8 cellular contexts compared by ENCODE assay signal in the genomic region with DNA sequence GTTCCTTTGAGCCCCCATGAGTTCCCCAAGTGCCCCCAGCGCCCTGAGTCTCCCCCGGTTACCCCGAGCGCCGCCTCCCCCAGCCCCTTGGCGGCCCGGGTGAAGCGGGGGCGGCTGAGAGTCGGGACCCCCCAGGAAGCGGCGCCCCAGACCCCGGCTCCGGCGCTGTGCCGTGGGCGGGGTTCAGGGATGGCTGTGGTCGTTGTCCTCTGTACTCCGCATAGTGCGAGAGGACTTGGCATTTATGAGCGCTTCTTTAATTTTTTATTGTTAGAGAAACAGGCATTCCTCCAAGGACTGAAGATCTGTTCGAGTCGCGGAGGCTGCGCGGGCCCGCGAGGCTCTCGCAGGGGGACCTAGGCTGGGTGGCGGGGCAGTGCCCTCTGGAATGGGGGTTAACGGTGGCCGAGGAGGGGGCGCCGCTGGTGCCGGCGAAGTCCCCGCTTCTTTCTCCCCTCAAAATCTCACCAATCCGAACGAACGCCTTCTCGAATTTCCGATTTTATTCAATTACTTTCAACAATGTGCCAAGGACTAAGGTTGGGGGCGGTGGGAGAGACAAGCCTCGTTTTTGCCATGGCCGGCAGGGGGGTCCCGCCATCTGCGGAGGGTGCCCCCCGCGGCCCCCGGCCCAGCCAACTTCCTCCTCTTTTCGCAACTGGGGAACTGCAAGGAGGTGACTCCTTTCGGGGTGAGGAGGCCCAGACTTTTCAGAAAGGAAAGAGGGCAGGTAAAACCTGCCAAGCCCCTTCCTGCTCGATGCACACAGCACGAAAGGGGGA. TPM values are rescaled to one million over a fixed set of nuclear protein-coding genes. Genes with fewer than 3 reads are reported as not detected.
A peak's percentile ranks its signal among the peaks of the same experiment; 100 is the strongest.
DNase-seq lines count a peak whose midpoint lies in the region; ATAC-seq and TF ChIP-seq lines count a peak whose summit lies in the region.

No MANE protein-coding gene starts in this region.

- H3K9ac ChIP-seq in PC-3 (ENCODE audit: low read length): peak overlapping the region; percentile 79

- 1% methylated on average over 32 of the region's 54 CpGs for WGBS in esophagus muscularis mucosa
- 2 to 3% (median 2%) methylated on average over 33 to 54 of the region's 54 CpGs for WGBS in ovary, 3 donors

- TF ChIP-seq POLR2A in esophagus muscularis mucosa (IDR thresholded peaks at IDR 0.05; ENCODE audit: low read depth) (no peak), ovary (IDR thresholded peaks at IDR 0.05) (no peak), erythroblast (IDR thresholded peaks at IDR 0.05; ENCODE audit: low read length) (no peak)

- H3K27ac ChIP-seq in PC-3 (ENCODE audit: low read length) (no peak overlapping the region), esophagus muscularis mucosa (replicated peaks in 1 of 4) (no peak overlapping the region), ovary (no peak overlapping the region)

- H3K9me2 ChIP-seq in PC-3 (replicated peaks; ENCODE audit: low read length): no peaks in the 10 kb centered on the region

- H3K79me2 ChIP-seq in PC-3 (ENCODE audit: low read length): peaks cover 39% of the 10 kb centered on the region

- peak overlapping the region; percentile 69 for H2AFZ ChIP-seq in PC-3 (ENCODE audit: low read length)

- intact Hi-C loops in PC-3 (cut with micrococcal nuclease) (loop anchor here (5.0 kb wide), 5 partner anchors 179 to 579 kb away; partner anchors contain the start of genes EEF1AKMT1 and IFT88), esophagus muscularis mucosa (cut with DNase I) (no loop called here), ovary (cut with DNase I) (no loop called here)

- H4K20me1 ChIP-seq in PC-3 (ENCODE audit: low read length): no peaks in the 10 kb centered on the region

- H3K4me1 ChIP-seq in PC-3 (ENCODE audit: insufficient read depth, low read length) (peaks cover 38% of the 10 kb centered on the region), esophagus muscularis mucosa (peaks cover 20 to 29% (median 27%) of the 10 kb centered on the region in 4 donors), ovary (ENCODE audit: insufficient read depth) (peaks cover 4% of the 10 kb centered on the region)

- H3K4me2 ChIP-seq in PC-3 (ENCODE audit: low read length): peak overlapping the region; percentile 87

- peaks cover 17% of the 10 kb centered on the region; the same call in 1 of the 2 replicates for H3K36me3 ChIP-seq in PC-3 (ENCODE audit: low read depth, low read length)
- no peaks in the 10 kb centered on the region for H3K36me3 ChIP-seq in esophagus muscularis mucosa
- H3K36me3 ChIP-seq in ovary: no peaks in the 10 kb centered on the region

- CTCF ChIA-PET in PC-3 (lab: Charles Lee): interaction anchor here (0.7 kb wide), 1 partner anchor 114 kb away, joined by 3 read pairs; no protein-coding TSS in a partner anchor

- no TSS peak for BruUV-seq in PC-3 (replicated peaks; lab: Mats Ljungman, UMichigan)

- H3K27me3 ChIP-seq in PC-3 (ENCODE audit: low read length) (no peaks in the 10 kb centered on the region), esophagus muscularis mucosa (peaks cover 3 to 66% (median 35%) of the 10 kb centered on the region in 4 donors), ovary (peaks cover 2% of the 10 kb centered on the region)

- no peaks in the 10 kb centered on the region for H3F3A ChIP-seq in PC-3 (ENCODE audit: low read length, unreplicated experiment)

- TF ChIP-seq CTCF in PC-3 (conservative IDR thresholded peaks at IDR 0.05; ENCODE audit: low read depth, low read length): no peak
- no peak for TF ChIP-seq CTCF in esophagus muscularis mucosa (IDR thresholded peaks at IDR 0.05)
- no peak for TF ChIP-seq CTCF in ovary (IDR thresholded peaks at IDR 0.05)

- POLR2A ChIA-PET in PC-3 (lab: Charles Lee; ENCODE audit: unreplicated experiment): no interaction called here

- ATAC-seq in PC-3: peak; percentile 19
- no peak for ATAC-seq in HG03520 (IDR thresholded peaks at IDR 0.05; ENCODE audit: unreplicated experiment)

- DNase-seq in GM03348 (ENCODE audit: low spot score): peak; percentile 42
- DNase-seq in PC-3: peak; percentile 41
- DNase-seq in esophagus muscularis mucosa (ENCODE audit: extremely low spot score): peak; percentile 88
- no peak for DNase-seq in ovary
- no peak for DNase-seq in NCI-H146 (lab: John Stamatoyannopoulos, UW)
- DNase-seq in erythroblast (lab: John Stamatoyannopoulos, UW): no peak
- no peak for DNase-seq in activated gamma-delta T cell (lab: John Stamatoyannopoulos, UW)

- H3K4me3 ChIP-seq in PC-3 (ENCODE audit: low read length) (peak overlapping the region; percentile 73), esophagus muscularis mucosa (peak overlapping the region; percentile 55 to 68 (median 60)), ovary (peak overlapping the region; percentile 34)

- no peak for TF ChIP-seq EP300 in esophagus muscularis mucosa (IDR thresholded peaks at IDR 0.05)
- TF ChIP-seq EP300 in ovary (IDR thresholded peaks at IDR 0.05): no peak

- H3K9me3 ChIP-seq in PC-3 (ENCODE audit: low read length) (no peaks in the 10 kb centered on the region), esophagus muscularis mucosa (no peaks in the 10 kb centered on the region), ovary (no peaks in the 10 kb centered on the region)

RNA-seq across cellular contexts. Expression of gene GJB2, which starts 0.6 kb away (rescaled TPM):
- total RNA-seq in PC-3 (2014; rRNA removed) (46.5 and 53.0 TPM in 2 replicates), esophagus muscularis mucosa (under 1 TPM in 2 of 4 donors, not detected in 2; 0.50 to 0.75 TPM), ovary (1 to 10 TPM in 2 of 7 donors, under 1 TPM in 2, not detected in 3; 0.30 to 2.5 (median 1.4) TPM)
- under 1 TPM; 0.13 to 0.72 TPM for polyA plus RNA-seq in ovary

RNA-seq across cellular contexts. Expression of gene GJA3, which starts 32.5 kb away (rescaled TPM):
- total RNA-seq in PC-3 (2014; rRNA removed): 0.55 and 1.2 TPM in 2 replicates
- total RNA-seq in esophagus muscularis mucosa: not detected
- total RNA-seq in ovary: under 1 TPM in 5 of 7 donors, not detected in 2; 0.08 to 0.34 (median 0.15) TPM
- polyA plus RNA-seq in ovary: under 1 TPM; 0.12 to 0.20 TPM

RNA-seq across cellular contexts. Expression of gene GJB6, which starts 38.8 kb away (rescaled TPM):
- total RNA-seq in PC-3 (2014; rRNA removed) (0.52 and 0.84 TPM in 2 replicates), esophagus muscularis mucosa (not detected), ovary (not detected)
- polyA plus RNA-seq in ovary: not detected

Comparison
In these comparisons a context has a peak if more than half of its experiments do, and no peak if none do; other contexts are left out.
1. DNase-seq: peak in GM03348 (single experiment), PC-3 (single experiment) and esophagus muscularis mucosa (single experiment); none in ovary (0 of 5), NCI-H146 (single experiment), erythroblast (0 of 2) and activated gamma-delta T cell (single experiment).
2. RNA of gene GJB2, which starts 0.6 kb away (total RNA-seq): 46.5 to 53.0 TPM in PC-3; 0.50 to 0.75 TPM in esophagus muscularis mucosa and 0.30 to 2.5 TPM in ovary; every median in the first group is over 10 times any median in the second.
3. Peak in every context shown above with its lines, with median percentiles within 50 percentile points of each other: H3K4me3 ChIP-seq.